ENCODE assay signal across 14 cellular contexts in genomic region chr12:7433276-7433822, GRCh38. TPM values are rescaled to one million over a fixed set of nuclear protein-coding genes. Genes with fewer than 3 reads are reported as not detected.
A peak's percentile ranks its signal among the peaks of the same experiment; 100 is the strongest.
DNase-seq lines count a peak whose midpoint lies in the region; ATAC-seq lines count a peak whose summit lies in the region.
"Had no signal": no experiment of that assay in that cellular context is flagged by ENCODE, and none has a peak within 500 bp of the region (broad histone marks: within the 10 kb centered on the region; RNA-seq: fewer than 3 reads in every experiment).

No MANE protein-coding gene starts in this region.

- no peak for ATAC-seq in sciatic nerve
- ATAC-seq: activated CD4-positive, CD25-positive, alpha-beta regulatory T cell treated with anti-CD3 and anti-CD28 coated beads, Interleukin-2, amount 50 U/mL, for 24 hours had no signal

- peak overlapping the region; percentile 20 for H3K27ac ChIP-seq in epithelial cell of prostate
- no peak overlapping the region for H3K27ac ChIP-seq in CD4-positive, alpha-beta memory T cell (ENCODE audit: low read depth, low read length)
- H3K27ac ChIP-seq: SJCRH30 had no signal

- intact Hi-C loops in CD4-positive, alpha-beta memory T cell (cut with micrococcal nuclease): no loop called here
- intact Hi-C loops in sciatic nerve (cut with DNase I): no loop called here

- H3K9me3 Mint-ChIP-seq in CD4-positive, alpha-beta memory T cell: no peaks in the 10 kb centered on the region

- H3K4me3 ChIP-seq in skeletal muscle cell (ENCODE audit: low read depth, low read length): no peak overlapping the region
- no peak overlapping the region for H3K4me3 ChIP-seq in CD4-positive, alpha-beta memory T cell (ENCODE audit: low read length in 2 of 2)
- H3K4me3 ChIP-seq: SJCRH30 had no signal

- H3K36me3 ChIP-seq in CD4-positive, alpha-beta memory T cell (ENCODE audit: insufficient read depth, low read length): no peaks in the 10 kb centered on the region
- H3K36me3 ChIP-seq: SJCRH30 had no signal

- peaks cover 4 to 10% of the 10 kb centered on the region in 2 donors for H3K27me3 Mint-ChIP-seq in CD4-positive, alpha-beta memory T cell

- no peaks in the 10 kb centered on the region for H3K9me3 ChIP-seq in CD4-positive, alpha-beta memory T cell (ENCODE audit: control insufficient read depth in 1 of 2, low read length in 2 of 2)
- H3K9me3 ChIP-seq: SJCRH30 had no signal

- H3K36me3 Mint-ChIP-seq in CD4-positive, alpha-beta memory T cell: no peaks in the 10 kb centered on the region

- no peaks in the 10 kb centered on the region for H3K4me1 Mint-ChIP-seq in CD4-positive, alpha-beta memory T cell

- DNase-seq in GM04504 (ENCODE audit: low read depth): peak; percentile 24
- DNase-seq in RKO (ENCODE audit: low spot score): peak; percentile 71
- DNase-seq in epithelial cell of prostate (ENCODE audit: low read depth, low spot score): no peak
- DNase-seq in skeletal muscle cell (ENCODE audit: low read depth): peak; percentile 25
- no peak for DNase-seq in CD4-positive, alpha-beta memory T cell
- DNase-seq in sciatic nerve (ENCODE audit: low spot score): no peak
- no peak for DNase-seq in DMS79 treated with DMSO at 0.1 percent for 48 hours (lab: John Stamatoyannopoulos, UW)
- DNase-seq: DMS153, H7, NCI-H1436 treated with DMSO at 0.1 percent for 48 hours, NCI-H774, retina, SJCRH30 had no signal

- no peaks in the 10 kb centered on the region for H3K4me1 ChIP-seq in CD4-positive, alpha-beta memory T cell (ENCODE audit: insufficient read depth, low read length)
- H3K4me1 ChIP-seq: SJCRH30 had no signal

- CTCF ChIA-PET in CD4-positive, alpha-beta memory T cell (lab: Charles Lee; ENCODE audit: partially characterized antibody): interaction anchor here (0.6 kb wide), 1 partner anchor 27 kb away, joined by 3 read pairs; no protein-coding TSS in a partner anchor

- no peak overlapping the region for H3K4me3 Mint-ChIP-seq in CD4-positive, alpha-beta memory T cell

- H3K27me3 ChIP-seq in CD4-positive, alpha-beta memory T cell (ENCODE audit: insufficient read depth, low read length): no peaks in the 10 kb centered on the region
- H3K27me3 ChIP-seq: SJCRH30 had no signal

- POLR2A ChIA-PET in CD4-positive, alpha-beta memory T cell (lab: Charles Lee; ENCODE audit: partially characterized antibody): no interaction called here

- no peak overlapping the region for H3K27ac Mint-ChIP-seq in CD4-positive, alpha-beta memory T cell

RNA-seq across cellular contexts. Expression of gene CD163L1, which starts 10.6 kb away (rescaled TPM):
- total RNA-seq in CD4-positive, alpha-beta memory T cell: 1 to 10 TPM in 1 of 2 experiments, under 1 TPM in 1; 0.69 to 1.1 TPM
- not detected for polyA plus RNA-seq in CD4-positive, alpha-beta memory T cell
- total RNA-seq in sciatic nerve: 12.0 TPM

Comparison
In these comparisons a context has a peak if more than half of its experiments do, and no peak if none do; other contexts are left out.
1. DNase-seq: peak in GM04504 (single experiment), RKO (single experiment) and skeletal muscle cell (single experiment); none in epithelial cell of prostate (single experiment), CD4-positive, alpha-beta memory T cell (0 of 5), sciatic nerve (single experiment) and DMS79 treated with DMSO at 0.1 percent for 48 hours (single experiment).